In genomic region chr4:159018062-159018629, GRCh38 we compare ENCODE assay signal across 10 cellular contexts.
DNase-seq lines count a peak whose midpoint lies in the region; ATAC-seq and TF ChIP-seq lines count a peak whose summit lies in the region.
"Had no signal": no experiment of that assay in that cellular context is flagged by ENCODE, and none has a peak within 500 bp of the region (broad histone marks: within the 10 kb centered on the region; RNA-seq: fewer than 3 reads in every experiment).

No MANE protein-coding gene starts in this region.

- TF ChIP-seq CTCF in coronary artery (IDR thresholded peaks at IDR 0.05), result no peak

- ATAC-seq in GM18517 (IDR thresholded peaks at IDR 0.05; ENCODE audit: unreplicated experiment) (peak; percentile 95), GM21529 (IDR thresholded peaks at IDR 0.05; ENCODE audit: unreplicated experiment) (peak; percentile 95), HG03378 (IDR thresholded peaks at IDR 0.05; ENCODE audit: unreplicated experiment) (peak; percentile 97)

- peak; percentile 84 for DNase-seq in fibroblast of peridontal ligament (ENCODE audit: extremely low read depth)
- no peak for DNase-seq in stimulated activated CD4-positive, alpha-beta T cell treated with anti-CD3 and anti-CD28 coated beads, Interleukin-2, amount 100 ng/mL, for 48 hours
- DNase-seq in coronary artery (ENCODE audit: low spot score), result no peak
- DNase-seq in NCI-H345 treated with DMSO at 0.1 percent for 48 hours (lab: John Stamatoyannopoulos, UW; ENCODE audit: unreplicated experiment), result no peak
- DNase-seq in NCI-H748 (lab: John Stamatoyannopoulos, UW; ENCODE audit: unreplicated experiment), result no peak
- DNase-seq: SHP77 treated with DMSO at 0.1 percent for 48 hours had no signal

- no peak overlapping the region for H3K4me3 ChIP-seq in coronary artery

- H3K27ac ChIP-seq in coronary artery, result no peak overlapping the region
- H3K27ac ChIP-seq: KMS-11 had no signal
